26 cellular contexts compared by ENCODE assay signal in genomic region chr5:64665243-64665642, GRCh38. TPM values are rescaled to one million over a fixed set of nuclear protein-coding genes. Genes with fewer than 3 reads are reported as not detected.
"Had no signal": no experiment of that assay in that cellular context is flagged by ENCODE, and none has a peak within 500 bp of the region (broad histone marks: within the 10 kb centered on the region; RNA-seq: fewer than 3 reads in every experiment).

No MANE protein-coding gene starts in this region.

- H3K4me1 Mint-ChIP-seq: activated naive CD8-positive, alpha-beta T cell treated with anti-CD3 and anti-CD28 coated beads, Interleukin-2, amount 10 ng/mL, durations not matched to agents 7 days and 5 days; naive B cell; stimulated activated naive B cell treated with anti-CD40 and anti-IgM and Interleukin-4, amounts not matched to agents 10 μg/mL and 1 μg/mL and 100 μg/mL, for 72 hours had no signal

- H3K9me3 Mint-ChIP-seq: activated naive CD8-positive, alpha-beta T cell treated with anti-CD3 and anti-CD28 coated beads, Interleukin-2, amount 10 ng/mL, durations not matched to agents 7 days and 5 days; memory B cell; T-helper 2 cell treated with Interferon-gamma antibody and Interleukin-4, amounts not matched to agents 5 μg/mL and 100 μg/mL, for 36 hours had no signal

- H3K4me3 ChIP-seq: coronary artery, heart left ventricle, transverse colon, uterus had no signal

- H3K4me3 Mint-ChIP-seq: activated naive CD8-positive, alpha-beta T cell treated with anti-CD3 and anti-CD28 coated beads, Interleukin-2, amount 10 ng/mL, durations not matched to agents 7 days and 5 days; memory B cell; naive B cell; stimulated activated naive B cell treated with anti-CD40 and anti-IgM and Interleukin-4, amounts not matched to agents 10 μg/mL and 1 μg/mL and 100 μg/mL, for 72 hours; T-helper 2 cell treated with Interferon-gamma antibody and Interleukin-4, amounts not matched to agents 5 μg/mL and 100 μg/mL, for 36 hours had no signal

- H3K36me3 ChIP-seq: heart left ventricle, transverse colon, uterus had no signal

- H3K27ac ChIP-seq: coronary artery, heart left ventricle, transverse colon, uterus had no signal

- H3K36me3 Mint-ChIP-seq: activated naive CD8-positive, alpha-beta T cell treated with anti-CD3 and anti-CD28 coated beads, Interleukin-2, amount 10 ng/mL, durations not matched to agents 7 days and 5 days; memory B cell; naive B cell; stimulated activated naive B cell treated with anti-CD40 and anti-IgM and Interleukin-4, amounts not matched to agents 10 μg/mL and 1 μg/mL and 100 μg/mL, for 72 hours had no signal

- H3K27me3 ChIP-seq: uterus had no signal

- H3K27ac Mint-ChIP-seq: activated naive CD8-positive, alpha-beta T cell treated with anti-CD3 and anti-CD28 coated beads, Interleukin-2, amount 10 ng/mL, durations not matched to agents 7 days and 5 days; memory B cell; naive B cell; stimulated activated naive B cell treated with anti-CD40 and anti-IgM and Interleukin-4, amounts not matched to agents 10 μg/mL and 1 μg/mL and 100 μg/mL, for 72 hours; T-helper 2 cell treated with Interferon-gamma antibody and Interleukin-4, amounts not matched to agents 5 μg/mL and 100 μg/mL, for 36 hours had no signal

- H3K4me1 ChIP-seq: heart left ventricle, transverse colon, uterus had no signal

- DNase-seq: activated CD4-positive, alpha-beta T cell treated with anti-CD3 and anti-CD28 coated beads for 1 hour; activated naive CD4-positive, alpha-beta T cell; activated naive CD8-positive, alpha-beta T cell treated with anti-CD3 and anti-CD28 coated beads, Interleukin-2, amount 10 ng/mL, durations not matched to agents 7 days and 5 days; activated T-cell treated with anti-CD3 and anti-CD28 coated beads, Interleukin-2, amount 50 U/mL, for 1 hour; amygdala; cerebellar nuclear complex; heart left ventricle; islet precursor cell; left cardiac atrium; naive B cell; nucleus accumbens; stimulated activated CD4-positive, alpha-beta T cell treated with anti-CD3 and anti-CD28 coated beads, Interleukin-2, amount 100 ng/mL, for 48 hours; stimulated activated CD8-positive, alpha-beta memory T cell treated with anti-CD3 and anti-CD28 coated beads, Interleukin-4, amount 100 ng/mL, for 48 hours; stimulated activated naive B cell treated with anti-CD40 and anti-IgM and Interleukin-4, amounts not matched to agents 10 μg/mL and 1 μg/mL and 100 μg/mL, for 72 hours; transverse colon; uterus had no signal

RNA-seq across cellular contexts. Expression of gene SHISAL2B, which starts 25.1 kb away (rescaled TPM):
- total RNA-seq: activated naive CD8-positive, alpha-beta T cell treated with anti-CD3 and anti-CD28 coated beads, Interleukin-2, amount 10 ng/mL, durations not matched to agents 7 days and 5 days; bronchial epithelial cell; epithelial cell of proximal tubule; fibroblast of villous mesenchyme; heart left ventricle; left cardiac atrium; lower leg skin; mucosa of gallbladder; sciatic nerve; transverse colon; uterus had no signal
- polyA plus RNA-seq: heart left ventricle, neural cell had no signal
